11 cellular contexts compared by ENCODE assay signal in genomic region chr9:123637596-123637939, GRCh38.
DNase-seq lines count a peak whose midpoint lies in the region; ATAC-seq and TF ChIP-seq lines count a peak whose summit lies in the region.
"Had no signal": no experiment of that assay in that cellular context is flagged by ENCODE, and none has a peak within 500 bp of the region (broad histone marks: within the 10 kb centered on the region; RNA-seq: fewer than 3 reads in every experiment).

No MANE protein-coding gene starts in this region.

- no peaks in the 10 kb centered on the region for H3K9me3 ChIP-seq in CD4-positive, alpha-beta T cell (ENCODE audit: control insufficient read depth, low read length)
- no peaks in the 10 kb centered on the region for H3K9me3 ChIP-seq in esophagus squamous epithelium

- H3K27me3 Mint-ChIP-seq in CD4-positive, alpha-beta T cell = no peaks in the 10 kb centered on the region
- H3K27me3 Mint-ChIP-seq in naive thymus-derived CD8-positive, alpha-beta T cell = no peaks in the 10 kb centered on the region

- TF ChIP-seq CTCF in CD4-positive, alpha-beta T cell (IDR thresholded peaks at IDR 0.05) = no peak
- TF ChIP-seq CTCF in esophagus squamous epithelium (IDR thresholded peaks at IDR 0.05) = no peak

- no peaks in the 10 kb centered on the region for H3K9me3 Mint-ChIP-seq in CD4-positive, alpha-beta T cell
- no peaks in the 10 kb centered on the region for H3K9me3 Mint-ChIP-seq in naive thymus-derived CD8-positive, alpha-beta T cell

- H3K4me3 Mint-ChIP-seq in CD4-positive, alpha-beta T cell = peak overlapping the region; percentile 73
- peak overlapping the region; percentile 73 to 90 (median 86) for H3K4me3 Mint-ChIP-seq in naive thymus-derived CD8-positive, alpha-beta T cell

- no peak for TF ChIP-seq POLR2A in esophagus squamous epithelium (IDR thresholded peaks at IDR 0.05)

- peaks cover 0 to 4% (median 0%) of the 10 kb centered on the region in 3 donors for H3K36me3 ChIP-seq in esophagus squamous epithelium

- no peaks in the 10 kb centered on the region for H3K36me3 Mint-ChIP-seq in CD4-positive, alpha-beta T cell (ENCODE audit: low read depth)
- H3K36me3 Mint-ChIP-seq in naive thymus-derived CD8-positive, alpha-beta T cell = no peaks in the 10 kb centered on the region

- ATAC-seq in CD4-positive, alpha-beta T cell (ENCODE audit: poor library complexity) = no peak
- peak in 1 of 2 donors; percentile 22 for ATAC-seq in naive thymus-derived CD8-positive, alpha-beta T cell
- no peak for ATAC-seq in GM21619 (IDR thresholded peaks at IDR 0.05; ENCODE audit: unreplicated experiment)

- intact Hi-C loops in CD4-positive, alpha-beta T cell (cut with DNase I, micrococcal nuclease) = no loop called here
- intact Hi-C loops in esophagus squamous epithelium (cut with DNase I) = no loop called here

- H3K4me1 ChIP-seq in esophagus squamous epithelium = peaks cover 0 to 23% (median 0%) of the 10 kb centered on the region in 3 donors

- H3K27me3 ChIP-seq in CD4-positive, alpha-beta T cell (ENCODE audit: control insufficient read depth, insufficient read depth, low read length) = no peaks in the 10 kb centered on the region
- H3K27me3 ChIP-seq in esophagus squamous epithelium = no peaks in the 10 kb centered on the region

- peak overlapping the region; percentile 63 for H3K27ac Mint-ChIP-seq in CD4-positive, alpha-beta T cell
- H3K27ac Mint-ChIP-seq in naive thymus-derived CD8-positive, alpha-beta T cell = peak overlapping the region; percentile 27 to 86 (median 69)

- no peak for DNase-seq in CD4-positive, alpha-beta T cell
- peak; percentile 51 for DNase-seq in Jurkat, Clone E6-1 (ENCODE audit: low read depth, low spot score)
- DNase-seq in brain pericyte (ENCODE audit: low read depth, low spot score) = peak; percentile 45
- DNase-seq in naive thymus-derived CD8-positive, alpha-beta T cell = peak in 1 of 10 donors; percentile 6
- no peak for DNase-seq in NCI-H345 treated with DMSO at 0.1 percent for 48 hours (lab: John Stamatoyannopoulos, UW; ENCODE audit: unreplicated experiment)
- DNase-seq in esophagus squamous epithelium (lab: John Stamatoyannopoulos, UW) = no peak
- DNase-seq in NCI-H146 (lab: John Stamatoyannopoulos, UW) = no peak
- DNase-seq: amniotic stem cell, H7 had no signal

- 9 to 19% methylated on average over 3 of the region's 3 CpGs for WGBS in esophagus squamous epithelium, 2 donors

- H3K4me3 ChIP-seq in Jurkat, Clone E6-1 (ENCODE audit: low read length) = peak overlapping the region; percentile 48
- peak overlapping the region in 1 of 4 donors; percentile 49 for H3K4me3 ChIP-seq in esophagus squamous epithelium
- H3K4me3 ChIP-seq: SK-N-MC had no signal

- CTCF ChIA-PET in CD4-positive, alpha-beta T cell (lab: Charles Lee) = no interaction called here

- POLR2A ChIA-PET in CD4-positive, alpha-beta T cell (lab: Charles Lee) = interaction anchor here (0.5 to 0.9 kb wide), 8 partner anchors 14 to 256 kb away, joined by 3 read pairs; no protein-coding TSS in a partner anchor
- POLR2A ChIA-PET in naive thymus-derived CD8-positive, alpha-beta T cell (lab: Charles Lee) = no interaction called here

- H3K27ac ChIP-seq in CD4-positive, alpha-beta T cell (ENCODE audit: low read depth, low read length) = no peak overlapping the region
- H3K27ac ChIP-seq in esophagus squamous epithelium = peak overlapping the region in 2 of 4 donors; percentile 3 to 17
- H3K27ac ChIP-seq: SK-N-MC had no signal

- peaks cover 49% of the 10 kb centered on the region for H3K4me1 Mint-ChIP-seq in CD4-positive, alpha-beta T cell (ENCODE audit: low read depth)
- peaks cover 10 to 57% (median 40%) of the 10 kb centered on the region in 4 donors for H3K4me1 Mint-ChIP-seq in naive thymus-derived CD8-positive, alpha-beta T cell

Comparison
In these comparisons a context has a peak if more than half of its experiments do, and no peak if none do; other contexts are left out.
1. DNase-seq: peak in Jurkat, Clone E6-1 (single experiment) and brain pericyte (single experiment); none in CD4-positive, alpha-beta T cell (0 of 10), NCI-H345 treated with DMSO at 0.1 percent for 48 hours (single experiment), esophagus squamous epithelium (single experiment) and NCI-H146 (single experiment).